ENCODE assay signal across 9 cellular contexts in genomic region chr12:38904417-38904931, GRCh38. TPM values are rescaled to one million over a fixed set of nuclear protein-coding genes. Genes with fewer than 3 reads are reported as not detected.
A peak's percentile ranks its signal among the peaks of the same experiment; 100 is the strongest.
DNase-seq lines count a peak whose midpoint lies in the region; ATAC-seq, FAIRE-seq and TF ChIP-seq lines count a peak whose summit lies in the region.
"Not testable (repeated sequence)": the region's sequence is repeated elsewhere in the genome, so short reads cannot be mapped to it uniquely, and the experiment has no call there.
"Had no signal": no experiment of that assay in that cellular context is flagged by ENCODE, and none has a peak within 500 bp of the region (broad histone marks: within the 10 kb centered on the region; RNA-seq: fewer than 3 reads in every experiment).

No MANE protein-coding gene starts in this region.

- FAIRE-seq in HepG2 (lab: Jason Lieb, UNC), result not testable (repeated sequence)

- CTCF ChIA-PET in MCF 10A (lab: Yijun Ruan, JAX), result interaction anchor here (0.6 to 6.1 kb wide), 12 partner anchors 9 to 576 kb away, joined by 3 to 86 read pairs (median 10); no protein-coding TSS in a partner anchor
- CTCF ChIA-PET in HepG2 (lab: Yijun Ruan, JAX; ENCODE audit: low intra/inter-chr PET ratio, low total read pairs), result not testable (repeated sequence)

- not testable (repeated sequence) for TF ChIP-seq POLR2A in esophagus squamous epithelium (IDR thresholded peaks at IDR 0.05); HepG2 (IDR thresholded peaks at IDR 0.05; ENCODE audit: insufficient read depth in 1 of 2, low read depth in 2 of 2, low read length in 2 of 2)

- H3K4me3 Mint-ChIP-seq in activated T-cell treated with anti-CD3 and anti-CD28 coated beads, Interleukin-2, amount 50 U/mL, for 4 hours, result peak overlapping the region; percentile 89
- H3K4me3 Mint-ChIP-seq in MCF 10A (ENCODE audit: unreplicated experiment), result peak overlapping the region; percentile 98
- peak overlapping the region; percentile 86 for H3K4me3 Mint-ChIP-seq in neural progenitor cell
- peak overlapping the region; percentile 80 to 93 for H3K4me3 Mint-ChIP-seq in stimulated activated naive CD8-positive, alpha-beta T cell treated with anti-CD3 and anti-CD28 coated beads, Interleukin-15, amount 100 ng/mL, for 72 hours

- H4K20me1 ChIP-seq in BLaER1; HepG2 (ENCODE audit: insufficient read depth, low read length); neural progenitor cell (ENCODE audit: low read depth): not testable (repeated sequence)

- H3K79me2 ChIP-seq in HepG2 (ENCODE audit: insufficient read depth, low read length); neural progenitor cell (ENCODE audit: low read depth): not testable (repeated sequence)

- ATAC-seq in activated T-cell treated with anti-CD3 and anti-CD28 coated beads, Interleukin-2, amount 50 U/mL, for 4 hours; HepG2; stimulated activated naive CD8-positive, alpha-beta T cell treated with anti-CD3 and anti-CD28 coated beads, Interleukin-15, amount 100 ng/mL, for 72 hours: not testable (repeated sequence)

- H2AFZ ChIP-seq in HepG2 (ENCODE audit: low read length) (peak overlapping the region; percentile 20), neural progenitor cell (replicated peaks) (peak overlapping the region; percentile 91)

- H3K36me3 ChIP-seq in BLaER1; esophagus squamous epithelium; HepG2 (replicated peaks in 1 of 2; ENCODE audit: control insufficient read depth in 1 of 2, insufficient read depth in 2 of 2, low read length in 2 of 2); neural progenitor cell: not testable (repeated sequence)

- intact Hi-C loops in MCF 10A (cut with micrococcal nuclease), result loop anchor here (2.0 to 10.0 kb wide), 3 partner anchors 130 to 848 kb away; no protein-coding TSS in a partner anchor
- intact Hi-C loops in esophagus squamous epithelium (cut with DNase I), result loop anchor here (10.0 kb wide), 1 partner anchor 200 kb away; no protein-coding TSS in a partner anchor
- intact Hi-C loops in HepG2 (cut with micrococcal nuclease; ENCODE audit: unreplicated experiment), result loop anchor here (10.0 kb wide), 1 partner anchor 580 kb away; no protein-coding TSS in a partner anchor

- not testable (repeated sequence) for TF ChIP-seq CTCF in MCF 10A (IDR thresholded peaks at IDR 0.05; ENCODE audit: unreplicated experiment); esophagus squamous epithelium (IDR thresholded peaks at IDR 0.05); HepG2 (CRISPR knock-in tag; IDR thresholded peaks at IDR 0.05); neural progenitor cell (IDR thresholded peaks at IDR 0.05)

- WGBS in esophagus squamous epithelium, 2 donors, result 46 to 55% methylated on average over 14 to 20 of the region's 23 CpGs
- WGBS in HepG2 (ENCODE audit: low lambda C conversion rate), result 52% methylated on average over 23 of the region's 23 CpGs

- in situ Hi-C loops in KBM-7 (cut with MboI; ENCODE audit: low pct_unique_long_range_greater_than_20kb, low sequenced_read_pairs) (loop anchor here (25.0 kb wide), 1 partner anchor 567 kb away; no protein-coding TSS in a partner anchor), HepG2 (cut with HindIII; ENCODE audit: extremely low pct_ligation_motif_present, low pct_unique_long_range_greater_than_20kb) (loop anchor here (25.0 kb wide), 2 partner anchors 567 to 767 kb away; no protein-coding TSS in a partner anchor)

- H3K4me1 Mint-ChIP-seq in activated T-cell treated with anti-CD3 and anti-CD28 coated beads, Interleukin-2, amount 50 U/mL, for 4 hours (ENCODE audit: low read depth), result peaks cover 34% of the 10 kb centered on the region
- H3K4me1 Mint-ChIP-seq in MCF 10A (ENCODE audit: insufficient read depth, unreplicated experiment) (peaks cover 25% of the 10 kb centered on the region), neural progenitor cell (peaks cover 15% of the 10 kb centered on the region)
- H3K4me1 Mint-ChIP-seq in stimulated activated naive CD8-positive, alpha-beta T cell treated with anti-CD3 and anti-CD28 coated beads, Interleukin-15, amount 100 ng/mL, for 72 hours, result peaks cover 20% of the 10 kb centered on the region

- peaks cover 17% of the 10 kb centered on the region; the same call in 1 of the 2 replicates for H3K27me3 ChIP-seq in BLaER1
- not testable (repeated sequence) for H3K27me3 ChIP-seq in esophagus squamous epithelium; HepG2 (ENCODE audit: control insufficient read depth in 1 of 2, insufficient read depth in 2 of 2, low read length in 2 of 2); neural progenitor cell

- H3K9ac ChIP-seq in BLaER1 (peak overlapping the region; percentile 73), HepG2 (ENCODE audit: insufficient read depth, low read depth, low read length) (peak overlapping the region; percentile 49; the same call in 1 of the 2 replicates)
- not testable (repeated sequence) for H3K9ac ChIP-seq in neural progenitor cell

- H3K36me3 Mint-ChIP-seq in activated T-cell treated with anti-CD3 and anti-CD28 coated beads, Interleukin-2, amount 50 U/mL, for 4 hours (ENCODE audit: insufficient read depth); MCF 10A (ENCODE audit: insufficient read depth, unreplicated experiment); neural progenitor cell: not testable (repeated sequence)

- not testable (repeated sequence) for TF ChIP-seq EP300 in HepG2 (IDR thresholded peaks at IDR 0.05; ENCODE audit: low read depth in 2 of 2, low read length in 2 of 2); HepG2 (CRISPR knock-in tag; IDR thresholded peaks at IDR 0.05; ENCODE audit: borderline replicate concordance)

- H3K4me3 ChIP-seq in BLaER1, result peak overlapping the region; percentile 71
- H3K4me3 ChIP-seq in esophagus squamous epithelium, result peak overlapping the region; percentile 54 to 83 (median 76)
- H3K4me3 ChIP-seq in HepG2 (replicated peaks in 1 of 3; ENCODE audit: insufficient read depth in 1 of 3, low read depth in 2 of 3, low read length in 3 of 3), result peak overlapping the region; percentile 40 to 74 (median 62); a peak in 5 of 6 replicates
- H3K4me3 ChIP-seq in neural progenitor cell, result peak overlapping the region; percentile 66

- POLR2A ChIA-PET in MCF 10A (lab: Yijun Ruan, JAX), result interaction anchor here (0.5 to 3.3 kb wide), 24 partner anchors 9 to 588 kb away, joined by 3 to 50 read pairs (median 4); partner anchors contain the start of gene ALG10B
- POLR2A ChIA-PET in HepG2 (lab: Yijun Ruan, JAX), result interaction anchor here (2.8 kb wide), 1 partner anchor 12 kb away, joined by 15 read pairs; no protein-coding TSS in a partner anchor

- not testable (repeated sequence) for BruUV-seq in MCF 10A (replicated peaks; lab: Mats Ljungman, UMichigan); HepG2 (replicated peaks; lab: Mats Ljungman, UMichigan)

- H3K4me1 ChIP-seq in BLaER1, neural progenitor cell: not testable (repeated sequence)
- peaks cover 0 to 48% (median 6%) of the 10 kb centered on the region in 3 donors for H3K4me1 ChIP-seq in esophagus squamous epithelium
- H3K4me1 ChIP-seq in HepG2 (ENCODE audit: insufficient read depth, low read length), result peaks cover 20% of the 10 kb centered on the region; the same call in 1 of the 2 replicates

- H3K9me3 ChIP-seq in BLaER1; esophagus squamous epithelium; HepG2 (ENCODE audit: low read length); neural progenitor cell (ENCODE audit: low read depth): not testable (repeated sequence)

- H3K27ac ChIP-seq in BLaER1, neural progenitor cell: not testable (repeated sequence)
- H3K27ac ChIP-seq in esophagus squamous epithelium (peak overlapping the region; percentile 84 to 98 (median 94)), HepG2 (ENCODE audit: extremely low read length, insufficient read depth, low read length) (peak overlapping the region; percentile 53)

- peak; percentile 20 for DNase-seq in KBM-7
- DNase-seq in activated T-cell treated with anti-CD3 and anti-CD28 coated beads, Interleukin-2, amount 50 U/mL, for 4 hours; MCF 10A (ENCODE audit: unreplicated experiment); esophagus squamous epithelium (lab: John Stamatoyannopoulos, UW); HepG2 (ENCODE audit: low spot score); neural progenitor cell (ENCODE audit: low spot score): not testable (repeated sequence)
- DNase-seq in stimulated activated naive CD8-positive, alpha-beta T cell treated with anti-CD3 and anti-CD28 coated beads, Interleukin-15, amount 100 ng/mL, for 72 hours, result peak in 1 of 2 donors; percentile 2

- H3F3A ChIP-seq in neural progenitor cell (ENCODE audit: low read depth), result peaks cover 22% of the 10 kb centered on the region

- H3K4me2 ChIP-seq in BLaER1 (peak overlapping the region; percentile 67), HepG2 (ENCODE audit: low read depth, low read length) (peak overlapping the region; percentile 85), neural progenitor cell (peak overlapping the region; percentile 94)

- H3K27ac Mint-ChIP-seq in MCF 10A (ENCODE audit: low read depth, unreplicated experiment), result peak overlapping the region; percentile 89
- H3K27ac Mint-ChIP-seq in neural progenitor cell, result peak overlapping the region; percentile 84
- H3K27ac Mint-ChIP-seq in stimulated activated naive CD8-positive, alpha-beta T cell treated with anti-CD3 and anti-CD28 coated beads, Interleukin-15, amount 100 ng/mL, for 72 hours, result peak overlapping the region; percentile 70 to 80

- H3K27me3 Mint-ChIP-seq in activated T-cell treated with anti-CD3 and anti-CD28 coated beads, Interleukin-2, amount 50 U/mL, for 4 hours (ENCODE audit: low read depth), result peaks cover 11% of the 10 kb centered on the region
- not testable (repeated sequence) for H3K27me3 Mint-ChIP-seq in MCF 10A (ENCODE audit: insufficient read depth, unreplicated experiment); neural progenitor cell (ENCODE audit: insufficient read depth, low read depth)
- H3K27me3 Mint-ChIP-seq in stimulated activated naive CD8-positive, alpha-beta T cell treated with anti-CD3 and anti-CD28 coated beads, Interleukin-15, amount 100 ng/mL, for 72 hours, result peaks cover 28% of the 10 kb centered on the region

- not testable (repeated sequence) for H3K9me3 Mint-ChIP-seq in activated T-cell treated with anti-CD3 and anti-CD28 coated beads, Interleukin-2, amount 50 U/mL, for 4 hours; MCF 10A (ENCODE audit: unreplicated experiment); neural progenitor cell; stimulated activated naive CD8-positive, alpha-beta T cell treated with anti-CD3 and anti-CD28 coated beads, Interleukin-15, amount 100 ng/mL, for 72 hours

- TF ChIP-seq RAD21 in HepG2 (CRISPR knock-in tag; IDR thresholded peaks at IDR 0.05), result not testable (repeated sequence)

RNA-seq across cellular contexts. Expression of gene CPNE8, which starts 0.9 kb away (rescaled TPM):
- 1 to 10 TPM; 1.5 to 5.6 (median 2.2) TPM for total RNA-seq in activated T-cell treated with anti-CD3 and anti-CD28 coated beads, Interleukin-2, amount 50 U/mL, for 4 hours
- total RNA-seq in MCF 10A (2022) (17.0 and 20.1 TPM in 2 replicates), esophagus squamous epithelium (10 to 100 TPM; 10.5 to 18.1 (median 15.1) TPM), HepG2 (2016; rRNA removed; fragmentation: Illumina TruSeq; extraction: Trizol) (2.4 and 3.6 TPM in 2 replicates), neural progenitor cell (ENCODE audit: low replicate concordance) (13.0 and 19.5 TPM in 2 replicates)
- total RNA-seq in HepG2 (2016; cell fraction: cytosol; rRNA removed; fragmentation: Illumina TruSeq; extraction: Trizol; ENCODE audit: low read depth), result 0.18 and 0.51 TPM in 2 replicates
- total RNA-seq in HepG2 (2016; cell fraction: insoluble cytoplasmic fraction; rRNA removed; fragmentation: Illumina TruSeq; extraction: Trizol), result 1.9 and 3.5 TPM in 2 replicates
- 0.34 and 0.46 TPM in 2 replicates for total RNA-seq in HepG2 (2016; cell fraction: membrane; rRNA removed; fragmentation: Illumina TruSeq; extraction: Trizol)
- 3.9 and 5.6 TPM in 2 replicates for total RNA-seq in HepG2 (2016; cell fraction: nucleus; rRNA removed; fragmentation: Illumina TruSeq; extraction: Trizol)
- polyA plus RNA-seq in HepG2 (2011; rRNA removed), result 1.4 and 2.7 TPM in 2 replicates
- polyA plus RNA-seq in HepG2 (2011; cell fraction: cytosol; rRNA removed), result 0.74 and 1.1 TPM in 2 replicates
- polyA plus RNA-seq in HepG2 (2011; cell fraction: nucleus; rRNA removed), result 0.90 and 1.5 TPM in 2 replicates
- polyA plus RNA-seq in HepG2 (2012), result 0.69 and 0.98 TPM in 2 replicates
- 0.06 and 0.08 TPM in 2 replicates for polyA plus RNA-seq in HepG2 (2016; cell fraction: cytosol; fragmentation: Illumina TruSeq; extraction: Trizol; ENCODE audit: low read depth)
- 1.6 TPM in 2 replicates for polyA plus RNA-seq in HepG2 (2016; cell fraction: insoluble cytoplasmic fraction; fragmentation: Illumina TruSeq; extraction: Trizol; ENCODE audit: low read depth)
- 0.19 and 0.23 TPM in 2 replicates for polyA plus RNA-seq in HepG2 (2016; cell fraction: membrane; fragmentation: Illumina TruSeq; extraction: Trizol; ENCODE audit: low read depth)
- 4.9 and 5.0 TPM in 2 replicates for polyA plus RNA-seq in HepG2 (2016; cell fraction: nucleus; fragmentation: Illumina TruSeq; extraction: Trizol; ENCODE audit: insufficient read depth, low read depth)
- polyA minus RNA-seq in HepG2 (2011; rRNA and poly(A)+ RNA removed; ENCODE audit: low replicate concordance), result 1.4 and 16.1 TPM in 2 replicates
- 1.6 and 1.7 TPM in 2 replicates for polyA minus RNA-seq in HepG2 (2011; cell fraction: cytosol; rRNA and poly(A)+ RNA removed)
- 11.1 and 14.3 TPM in 2 replicates for polyA minus RNA-seq in HepG2 (2011; cell fraction: nucleus; rRNA and poly(A)+ RNA removed)
- total RNA-seq: SJSA1 had no signal
